8 cellular contexts compared by ENCODE assay signal in the genomic region with DNA sequence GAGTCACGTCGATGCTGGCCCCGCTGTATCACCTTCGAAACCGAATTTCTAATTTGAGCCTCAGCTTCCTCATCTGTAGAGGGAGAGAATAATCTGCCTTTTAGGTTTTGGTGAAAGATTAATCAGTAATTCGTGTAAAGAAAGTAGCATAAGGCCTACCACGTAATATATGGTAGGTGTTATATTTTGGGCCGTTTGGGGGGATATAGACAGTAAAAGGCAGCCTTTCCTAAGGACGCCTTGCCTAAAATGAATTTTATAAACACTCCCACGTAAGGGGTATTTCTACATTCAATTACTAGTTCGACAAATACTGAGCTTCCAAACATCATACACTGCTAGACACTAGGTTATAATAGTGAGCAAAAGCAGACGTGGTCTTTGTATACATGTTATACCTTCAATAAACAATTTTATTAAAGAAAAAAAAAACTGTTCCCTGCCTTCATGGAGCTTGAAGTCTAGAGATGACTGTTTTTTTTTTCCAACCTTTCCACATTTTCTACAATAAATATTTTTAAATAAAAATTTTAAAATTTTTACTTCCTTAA. TPM values are rescaled to one million over a fixed set of nuclear protein-coding genes. Genes with fewer than 3 reads are reported as not detected.
A peak's percentile ranks its signal among the peaks of the same experiment; 100 is the strongest.
DNase-seq lines count a peak whose midpoint lies in the region; ATAC-seq and TF ChIP-seq lines count a peak whose summit lies in the region.

No MANE protein-coding gene starts in this region.

- peak overlapping the region; percentile 99 for H3K27ac ChIP-seq in brain microvascular endothelial cell

- H3K36me3 Mint-ChIP-seq in stimulated activated naive CD8-positive, alpha-beta T cell treated with anti-CD3 and anti-CD28 coated beads, Interleukin-15, Interleukin-2, amounts not matched to agents 100 ng/mL and 50 ng/mL, for 24 hours (ENCODE audit: low read depth), result peaks cover 45% of the 10 kb centered on the region
- H3K36me3 Mint-ChIP-seq in mesothelial cell of epicardium, result peaks cover 14% of the 10 kb centered on the region

- H3K9me3 Mint-ChIP-seq in stimulated activated naive CD8-positive, alpha-beta T cell treated with anti-CD3 and anti-CD28 coated beads, Interleukin-15, Interleukin-2, amounts not matched to agents 100 ng/mL and 50 ng/mL, for 24 hours, result peaks cover 4% of the 10 kb centered on the region
- H3K9me3 Mint-ChIP-seq in mesothelial cell of epicardium, result no peaks in the 10 kb centered on the region

- no peaks in the 10 kb centered on the region for H3K27me3 Mint-ChIP-seq in stimulated activated naive CD8-positive, alpha-beta T cell treated with anti-CD3 and anti-CD28 coated beads, Interleukin-15, Interleukin-2, amounts not matched to agents 100 ng/mL and 50 ng/mL, for 24 hours
- H3K27me3 Mint-ChIP-seq in mesothelial cell of epicardium (ENCODE audit: low read depth), result no peaks in the 10 kb centered on the region

- H3K27ac Mint-ChIP-seq in stimulated activated naive CD8-positive, alpha-beta T cell treated with anti-CD3 and anti-CD28 coated beads, Interleukin-15, Interleukin-2, amounts not matched to agents 100 ng/mL and 50 ng/mL, for 24 hours, result peak overlapping the region; percentile 95
- peak overlapping the region; percentile 97 for H3K27ac Mint-ChIP-seq in mesothelial cell of epicardium

- ATAC-seq in stimulated activated naive CD8-positive, alpha-beta T cell treated with anti-CD3 and anti-CD28 coated beads, Interleukin-15, Interleukin-2, amounts not matched to agents 100 U/mL and 50 U/mL, for 24 hours, result no peak
- ATAC-seq in GM21529 (IDR thresholded peaks at IDR 0.05; ENCODE audit: unreplicated experiment), result no peak

- peak overlapping the region; percentile 94 for H3K4me3 Mint-ChIP-seq in stimulated activated naive CD8-positive, alpha-beta T cell treated with anti-CD3 and anti-CD28 coated beads, Interleukin-15, Interleukin-2, amounts not matched to agents 100 ng/mL and 50 ng/mL, for 24 hours
- H3K4me3 Mint-ChIP-seq in mesothelial cell of epicardium, result peak overlapping the region; percentile 97

- in situ Hi-C loops in brain microvascular endothelial cell (cut with HindIII; ENCODE audit: low pct_ligation_motif_present, low sequenced_read_pairs), result no loop called here

- H3K27me3 ChIP-seq in brain microvascular endothelial cell (replicated peaks), result no peaks in the 10 kb centered on the region

- peaks cover 52% of the 10 kb centered on the region for H3K4me1 Mint-ChIP-seq in stimulated activated naive CD8-positive, alpha-beta T cell treated with anti-CD3 and anti-CD28 coated beads, Interleukin-15, Interleukin-2, amounts not matched to agents 100 ng/mL and 50 ng/mL, for 24 hours (ENCODE audit: low read depth)
- peaks cover 12% of the 10 kb centered on the region for H3K4me1 Mint-ChIP-seq in mesothelial cell of epicardium

- no peak for TF ChIP-seq CTCF in brain microvascular endothelial cell (IDR thresholded peaks at IDR 0.05; ENCODE audit: low read depth, low read length, missing control alignments)
- no peak for TF ChIP-seq CTCF in mesothelial cell of epicardium (IDR thresholded peaks at IDR 0.05; ENCODE audit: unreplicated experiment)

- H3K36me3 ChIP-seq in brain microvascular endothelial cell (replicated peaks), result peaks cover 13% of the 10 kb centered on the region

- H3K4me3 ChIP-seq in brain microvascular endothelial cell (ENCODE audit: low read depth, low read length), result peak overlapping the region; percentile 97

- no peak for DNase-seq in stimulated activated naive CD8-positive, alpha-beta T cell treated with anti-CD3 and anti-CD28 coated beads, Interleukin-15, Interleukin-2, amounts not matched to agents 100 U/mL and 50 U/mL, for 24 hours
- DNase-seq in brain microvascular endothelial cell (no peak), mesothelial cell of epicardium (ENCODE audit: low spot score in 2 of 2, unreplicated experiment in 2 of 2) (no peak), DMS 273 treated with DMSO at 0.1 percent for 48 hours (lab: John Stamatoyannopoulos, UW) (no peak), SK-N-DZ (ENCODE audit: low spot score) (no peak), RKO (ENCODE audit: low spot score) (no peak)

RNA-seq across cellular contexts. Expression of a gene that starts 0.7 kb away (rescaled TPM):
- total RNA-seq in mesothelial cell of epicardium, result 32.1 to 34.8 TPM (median 32.3 TPM) in 3 replicates
- 59.7 and 80.2 TPM in 2 replicates for polyA plus RNA-seq in SK-N-DZ (2014; cell fraction: cytosol; rRNA removed)
- 38.4 and 52.8 TPM in 2 replicates for polyA plus RNA-seq in SK-N-DZ (2014; cell fraction: nucleus; rRNA removed)

RNA-seq across cellular contexts. Expression of a gene that starts 11.1 kb away (rescaled TPM):
- not detected in 3 replicates for total RNA-seq in mesothelial cell of epicardium
- polyA plus RNA-seq in SK-N-DZ (2014; cell fraction: cytosol; rRNA removed), result 0.31 TPM in 1 of 2 replicates, not detected in the other
- polyA plus RNA-seq in SK-N-DZ (2014; cell fraction: nucleus; rRNA removed), result not detected in 2 replicates

RNA-seq across cellular contexts. Expression of a gene that starts 11.5 kb away (rescaled TPM):
- 22.1 to 24.1 TPM (median 23.6 TPM) in 3 replicates for total RNA-seq in mesothelial cell of epicardium
- polyA plus RNA-seq in SK-N-DZ (2014; cell fraction: cytosol; rRNA removed), result 1.5 and 3.4 TPM in 2 replicates
- polyA plus RNA-seq in SK-N-DZ (2014; cell fraction: nucleus; rRNA removed), result 6.8 and 7.4 TPM in 2 replicates

RNA-seq across cellular contexts. Expression of a gene that starts 25.8 kb away (rescaled TPM):
- 28.8 to 30.2 TPM (median 29.6 TPM) in 3 replicates for total RNA-seq in mesothelial cell of epicardium
- 6.8 and 14.1 TPM in 2 replicates for polyA plus RNA-seq in SK-N-DZ (2014; cell fraction: cytosol; rRNA removed)
- polyA plus RNA-seq in SK-N-DZ (2014; cell fraction: nucleus; rRNA removed), result 16.6 and 18.1 TPM in 2 replicates

RNA-seq across cellular contexts. Expression of a gene that starts 42.5 kb away (rescaled TPM):
- 39.8 to 42.3 TPM (median 40.5 TPM) in 3 replicates for total RNA-seq in mesothelial cell of epicardium
- 56.5 and 59.8 TPM in 2 replicates for polyA plus RNA-seq in SK-N-DZ (2014; cell fraction: cytosol; rRNA removed)
- polyA plus RNA-seq in SK-N-DZ (2014; cell fraction: nucleus; rRNA removed), result 183 and 206 TPM in 2 replicates
